10 cellular contexts compared by ENCODE assay signal in the genomic region with DNA sequence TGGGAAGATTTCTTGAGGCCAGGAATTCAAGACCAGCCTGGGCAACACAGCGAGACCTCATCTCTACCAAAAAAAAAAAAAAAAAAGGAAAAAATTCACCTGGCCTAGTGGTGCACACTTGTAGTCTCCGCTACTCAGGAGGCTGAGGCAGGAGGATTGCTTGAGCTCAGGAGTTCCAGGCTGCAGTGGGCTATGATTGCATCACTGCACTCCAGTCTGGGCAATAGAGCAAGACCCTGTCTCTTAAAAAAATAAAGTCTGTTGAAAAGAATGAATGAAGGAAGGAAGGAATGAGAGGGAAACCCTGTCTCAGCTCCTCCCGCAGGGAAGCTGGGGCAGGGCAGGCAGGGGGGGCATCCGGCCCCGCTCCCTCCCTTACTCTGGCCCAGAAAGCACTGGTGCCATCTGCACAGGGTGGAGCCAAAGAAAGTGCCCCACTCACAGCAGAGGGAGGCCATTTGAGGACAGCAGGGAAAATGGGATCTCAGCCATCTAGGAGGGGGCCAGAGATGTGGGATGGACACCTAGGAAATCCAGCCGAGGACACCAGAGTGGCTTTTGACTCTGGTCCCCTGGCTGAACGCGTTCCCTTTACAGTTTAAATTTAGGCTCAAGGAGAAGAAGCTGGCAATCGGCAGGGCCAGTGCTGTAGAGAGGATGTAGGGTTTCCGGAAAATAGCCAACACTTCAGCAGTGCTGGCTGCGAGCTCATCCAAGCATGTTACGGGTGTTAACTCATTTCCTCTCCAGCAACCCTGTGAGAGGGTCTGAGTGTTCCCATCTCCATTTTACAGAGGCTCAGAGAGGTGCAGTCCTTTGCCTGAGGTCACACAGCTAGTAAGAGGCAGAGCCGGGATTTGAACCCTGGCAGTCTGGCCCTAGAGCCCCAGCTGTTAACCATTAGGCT. TPM values are rescaled to one million over a fixed set of nuclear protein-coding genes. Genes with fewer than 3 reads are reported as not detected.
A peak's percentile ranks its signal among the peaks of the same experiment; 100 is the strongest.
DNase-seq lines count a peak whose midpoint lies in the region; ATAC-seq and TF ChIP-seq lines count a peak whose summit lies in the region.
"Had no signal": no experiment of that assay in that cellular context is flagged by ENCODE, and none has a peak within 500 bp of the region (broad histone marks: within the 10 kb centered on the region; RNA-seq: fewer than 3 reads in every experiment).

No MANE protein-coding gene starts in this region.

- H3K9me3 ChIP-seq in esophagus muscularis mucosa (no peaks in the 10 kb centered on the region), psoas muscle (no peaks in the 10 kb centered on the region), neural progenitor cell (ENCODE audit: low read depth) (no peaks in the 10 kb centered on the region)
- no peaks in the 10 kb centered on the region for H3K9me3 ChIP-seq in CD4-positive, alpha-beta T cell (ENCODE audit: control insufficient read depth, low read length)

- peaks cover 9% of the 10 kb centered on the region for H3K4me1 Mint-ChIP-seq in osteocyte (ENCODE audit: unreplicated experiment)
- H3K4me1 Mint-ChIP-seq in neural progenitor cell = peaks cover 15% of the 10 kb centered on the region
- peaks cover 31% of the 10 kb centered on the region for H3K4me1 Mint-ChIP-seq in CD4-positive, alpha-beta T cell (ENCODE audit: low read depth)

- ATAC-seq in psoas muscle = peak; percentile 11 to 40 (median 24)
- ATAC-seq in CD4-positive, alpha-beta T cell (ENCODE audit: poor library complexity) = no peak

- TF ChIP-seq CTCF in esophagus muscularis mucosa (IDR thresholded peaks at IDR 0.05) (no peak), psoas muscle (IDR thresholded peaks at IDR 0.05) (no peak), osteocyte (IDR thresholded peaks at IDR 0.05) (no peak), neural progenitor cell (IDR thresholded peaks at IDR 0.05) (no peak)
- no peak for TF ChIP-seq CTCF in CD4-positive, alpha-beta T cell (IDR thresholded peaks at IDR 0.05)

- H2AFZ ChIP-seq in neural progenitor cell (replicated peaks) = no peak overlapping the region

- no peak for TF ChIP-seq POLR2A in esophagus muscularis mucosa (IDR thresholded peaks at IDR 0.05; ENCODE audit: low read depth)

- peak overlapping the region; percentile 31 to 73 (median 58) for H3K27ac ChIP-seq in esophagus muscularis mucosa (replicated peaks in 1 of 4)
- peak overlapping the region; percentile 94 for H3K27ac ChIP-seq in psoas muscle
- H3K27ac ChIP-seq in neural progenitor cell = no peak overlapping the region
- no peak overlapping the region for H3K27ac ChIP-seq in CD4-positive, alpha-beta T cell (ENCODE audit: low read depth, low read length)

- H3K4me2 ChIP-seq in neural progenitor cell = no peak overlapping the region

- no peaks in the 10 kb centered on the region for H3F3A ChIP-seq in neural progenitor cell (ENCODE audit: low read depth)

- H3K27me3 ChIP-seq in esophagus muscularis mucosa (peaks cover 0 to 27% (median 7%) of the 10 kb centered on the region in 4 donors), psoas muscle (ENCODE audit: insufficient read depth in 3 of 3, low read length in 2 of 3) (no peaks in the 10 kb centered on the region), neural progenitor cell (peaks cover 5% of the 10 kb centered on the region)
- H3K27me3 ChIP-seq in CD4-positive, alpha-beta T cell (ENCODE audit: control insufficient read depth, insufficient read depth, low read length) = no peaks in the 10 kb centered on the region

- DNase-seq in GF-D8 (lab: John Stamatoyannopoulos, UW) = peak; percentile 45
- DNase-seq in NCI-H1694 (lab: John Stamatoyannopoulos, UW) = peak; percentile 91
- no peak for DNase-seq in esophagus muscularis mucosa (ENCODE audit: extremely low spot score)
- DNase-seq in psoas muscle = peak; percentile 45 to 84
- DNase-seq in osteocyte (ENCODE audit: extremely low spot score, unreplicated experiment) = no peak
- DNase-seq in CD1c-positive myeloid dendritic cell (ENCODE audit: extremely low spot score) = no peak
- no peak for DNase-seq in neural progenitor cell (ENCODE audit: low spot score)
- DNase-seq in CD4-positive, alpha-beta T cell = no peak
- DNase-seq: activated T-cell treated with anti-CD3 and anti-CD28 coated beads, Interleukin-2, amount 50 U/mL, for 1 hour had no signal

- POLR2A ChIA-PET in CD4-positive, alpha-beta T cell (lab: Charles Lee) = interaction anchor here (1.6 kb wide), 1 partner anchor 24 kb away, joined by 7 read pairs; no protein-coding TSS in a partner anchor

- H3K4me3 ChIP-seq in esophagus muscularis mucosa (no peak overlapping the region), psoas muscle (peak overlapping the region; percentile 25), neural progenitor cell (no peak overlapping the region)

- WGBS in esophagus muscularis mucosa = 65% methylated on average over 13 of the region's 13 CpGs
- WGBS in psoas muscle, 3 donors = 21 to 34% (median 23%) methylated on average over 13 of the region's 13 CpGs

- H4K20me1 ChIP-seq in neural progenitor cell (ENCODE audit: low read depth) = no peaks in the 10 kb centered on the region

- H3K79me2 ChIP-seq in neural progenitor cell (ENCODE audit: low read depth) = no peaks in the 10 kb centered on the region

- CTCF ChIA-PET in CD4-positive, alpha-beta T cell (lab: Charles Lee) = interaction anchor here (1.0 kb wide), 1 partner anchor 387 kb away, joined by 5 read pairs; no protein-coding TSS in a partner anchor

- H3K4me3 Mint-ChIP-seq in osteocyte (ENCODE audit: unreplicated experiment) (no peak overlapping the region), neural progenitor cell (no peak overlapping the region)
- H3K4me3 Mint-ChIP-seq in CD4-positive, alpha-beta T cell = no peak overlapping the region

- H3K9ac ChIP-seq in neural progenitor cell = no peak overlapping the region

- H3K27me3 Mint-ChIP-seq in osteocyte (ENCODE audit: unreplicated experiment) (no peaks in the 10 kb centered on the region), neural progenitor cell (ENCODE audit: insufficient read depth, low read depth) (peaks cover 13% of the 10 kb centered on the region)
- H3K27me3 Mint-ChIP-seq in CD4-positive, alpha-beta T cell = peaks cover 14% of the 10 kb centered on the region

- H3K36me3 ChIP-seq in esophagus muscularis mucosa = peaks cover 0 to 37% (median 12%) of the 10 kb centered on the region in 4 donors
- H3K36me3 ChIP-seq in psoas muscle (ENCODE audit: insufficient read depth in 1 of 2, low read depth in 1 of 2) = peaks cover 0 to 51% of the 10 kb centered on the region in 2 donors
- no peaks in the 10 kb centered on the region for H3K36me3 ChIP-seq in neural progenitor cell

- intact Hi-C loops in esophagus muscularis mucosa (cut with DNase I) (no loop called here), psoas muscle (cut with DNase I) (no loop called here)
- intact Hi-C loops in CD4-positive, alpha-beta T cell (cut with DNase I, micrococcal nuclease) = no loop called here

- H3K27ac Mint-ChIP-seq in osteocyte (ENCODE audit: unreplicated experiment) = no peak overlapping the region
- H3K27ac Mint-ChIP-seq in neural progenitor cell = no peak overlapping the region
- no peak overlapping the region for H3K27ac Mint-ChIP-seq in CD4-positive, alpha-beta T cell

- H3K9me3 Mint-ChIP-seq in osteocyte (ENCODE audit: unreplicated experiment) (no peaks in the 10 kb centered on the region), neural progenitor cell (no peaks in the 10 kb centered on the region)
- H3K9me3 Mint-ChIP-seq in CD4-positive, alpha-beta T cell = no peaks in the 10 kb centered on the region

- H3K36me3 Mint-ChIP-seq in osteocyte (ENCODE audit: unreplicated experiment) (peaks cover 9% of the 10 kb centered on the region), neural progenitor cell (no peaks in the 10 kb centered on the region)
- no peaks in the 10 kb centered on the region for H3K36me3 Mint-ChIP-seq in CD4-positive, alpha-beta T cell (ENCODE audit: low read depth)

- TF ChIP-seq EP300 in esophagus muscularis mucosa (IDR thresholded peaks at IDR 0.05) = no peak

- H3K4me1 ChIP-seq in esophagus muscularis mucosa (peaks cover 30 to 55% (median 52%) of the 10 kb centered on the region in 4 donors), psoas muscle (peaks cover 89% of the 10 kb centered on the region), neural progenitor cell (peaks cover 14% of the 10 kb centered on the region)

RNA-seq across cellular contexts. Expression of gene HPN, which starts 3.6 kb away (rescaled TPM):
- total RNA-seq in esophagus muscularis mucosa (under 1 TPM in 3 of 4 donors, not detected in 1; 0.33 to 0.86 (median 0.58) TPM), psoas muscle (10 to 100 TPM in 2 of 4 donors, 1 to 10 TPM in 2; 2.5 to 17.7 (median 8.1) TPM), osteocyte (not detected in 2 replicates), neural progenitor cell (ENCODE audit: low replicate concordance) (0.30 and 2.2 TPM in 2 replicates)
- 10 to 100 TPM in 1 of 3 donors, 1 to 10 TPM in 2; 1.6 to 12.6 (median 5.2) TPM for polyA plus RNA-seq in psoas muscle
- total RNA-seq in CD4-positive, alpha-beta T cell = not detected
- total RNA-seq: dermis microvascular lymphatic vessel endothelial cell had no signal

RNA-seq across cellular contexts. Expression of gene SCN1B, which starts 7.7 kb away (rescaled TPM):
- total RNA-seq in esophagus muscularis mucosa = 10 to 100 TPM in 3 of 4 donors, 1 to 10 TPM in 1; 8.3 to 15.7 (median 12.8) TPM
- total RNA-seq in psoas muscle = 100 to 1,000 TPM in 3 of 4 donors, 10 to 100 TPM in 1; 95.9 to 345 (median 218) TPM
- 100 to 1,000 TPM in 2 of 3 donors, 10 to 100 TPM in 1; 55.6 to 282 (median 248) TPM for polyA plus RNA-seq in psoas muscle
- total RNA-seq in osteocyte = 7.3 and 8.1 TPM in 2 replicates
- total RNA-seq in neural progenitor cell (ENCODE audit: low replicate concordance) = 2.2 and 3.9 TPM in 2 replicates
- total RNA-seq in CD4-positive, alpha-beta T cell = 1 to 10 TPM; 1.4 to 2.3 TPM

RNA-seq across cellular contexts. Expression of gene GRAMD1A, which starts 37.8 kb away (rescaled TPM):
- total RNA-seq in esophagus muscularis mucosa (10 to 100 TPM; 27.8 to 55.3 (median 52.1) TPM), psoas muscle (10 to 100 TPM; 36.3 to 55.0 (median 38.3) TPM), osteocyte (77.8 and 80.8 TPM in 2 replicates), neural progenitor cell (ENCODE audit: low replicate concordance) (27.2 and 51.0 TPM in 2 replicates)
- 10 to 100 TPM; 15.6 to 33.4 (median 17.4) TPM for polyA plus RNA-seq in psoas muscle
- 100 to 1,000 TPM; 221 to 229 TPM for total RNA-seq in CD4-positive, alpha-beta T cell

Comparison
In these comparisons a context has a peak if more than half of its experiments do, and no peak if none do; other contexts are left out.
1. DNase-seq: peak in GF-D8 (single experiment), NCI-H1694 (single experiment) and psoas muscle (2 of 2); none in esophagus muscularis mucosa (single experiment), osteocyte (single experiment), CD1c-positive myeloid dendritic cell (single experiment), neural progenitor cell (single experiment) and CD4-positive, alpha-beta T cell (0 of 10).
2. H3K27ac ChIP-seq: peak in esophagus muscularis mucosa (4 of 4) and psoas muscle (single experiment); none in neural progenitor cell (single experiment) and CD4-positive, alpha-beta T cell (single experiment).
3. RNA of gene SCN1B, which starts 7.7 kb away (total RNA-seq): 95.9 to 345 TPM in psoas muscle; 8.3 to 15.7 TPM in esophagus muscularis mucosa, 7.3 to 8.1 TPM in osteocyte, 1.4 to 2.3 TPM in CD4-positive, alpha-beta T cell and 2.2 to 3.9 TPM in neural progenitor cell; every median in the first group is over 4 times any median in the second.